10 cellular contexts compared by ENCODE assay signal in the genomic region with DNA sequence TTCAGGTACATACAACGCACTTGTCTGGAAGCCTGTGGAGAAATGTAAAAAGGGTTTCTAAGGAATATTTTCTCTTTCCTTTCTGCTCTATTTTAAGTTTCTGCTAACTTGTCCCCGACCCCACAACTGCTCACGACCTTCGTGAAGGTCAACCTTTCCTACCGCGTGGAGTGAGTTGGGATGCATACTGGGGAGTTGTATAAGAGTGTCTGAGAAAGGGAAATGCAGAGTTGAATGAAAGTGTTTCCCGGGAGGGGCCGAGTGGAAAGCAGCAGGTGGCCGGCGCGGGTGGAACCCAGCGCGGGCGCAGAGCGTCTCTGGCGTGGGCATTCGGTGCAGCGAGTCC. TPM values are rescaled to one million over a fixed set of nuclear protein-coding genes. Genes with fewer than 3 reads are reported as not detected.
DNase-seq lines count a peak whose midpoint lies in the region; ATAC-seq and TF ChIP-seq lines count a peak whose summit lies in the region.
"Had no signal": no experiment of that assay in that cellular context is flagged by ENCODE, and none has a peak within 500 bp of the region (broad histone marks: within the 10 kb centered on the region; RNA-seq: fewer than 3 reads in every experiment).

No MANE protein-coding gene starts in this region.

- H3K9ac ChIP-seq in duodenal mucosa (ENCODE audit: low read depth in 1 of 2, low read length in 2 of 2) (peak overlapping the region in 1 of 2 donors; percentile 25), muscle layer of colon (ENCODE audit: low read length) (no peak overlapping the region)

- H3K4me1 ChIP-seq in cardiac muscle cell (ENCODE audit: low read depth) (no peaks in the 10 kb centered on the region), duodenal mucosa (ENCODE audit: control insufficient read depth in 1 of 2, insufficient read depth in 2 of 2, low read length in 2 of 2) (peaks cover 0 to 10% of the 10 kb centered on the region in 2 donors), muscle layer of colon (ENCODE audit: insufficient read depth, low read length) (no peaks in the 10 kb centered on the region), urinary bladder (ENCODE audit: insufficient read depth) (no peaks in the 10 kb centered on the region)

- H3K4me3 ChIP-seq in cardiac muscle cell (peak overlapping the region; percentile 42), duodenal mucosa (ENCODE audit: low read depth in 1 of 2, low read length in 2 of 2) (peak overlapping the region; percentile 57 to 72), muscle layer of colon (ENCODE audit: low read depth in 1 of 2, low read length in 2 of 2) (peak overlapping the region; percentile 58 to 61), urinary bladder (ENCODE audit: low read depth, low read length) (peak overlapping the region; percentile 47)

- intact Hi-C loops in cardiac septum (cut with DNase I) = no loop called here

- H3K36me3 ChIP-seq in cardiac muscle cell = no peaks in the 10 kb centered on the region
- H3K36me3 ChIP-seq in duodenal mucosa (ENCODE audit: control insufficient read depth in 1 of 2, insufficient read depth in 2 of 2, low read length in 2 of 2) = no peaks in the 10 kb centered on the region
- no peaks in the 10 kb centered on the region for H3K36me3 ChIP-seq in muscle layer of colon (ENCODE audit: insufficient read depth, low read length)
- no peaks in the 10 kb centered on the region for H3K36me3 ChIP-seq in urinary bladder (ENCODE audit: insufficient read depth)

- ATAC-seq in HG02840 (IDR thresholded peaks at IDR 0.05; ENCODE audit: low FRiP score, unreplicated experiment) (no peak), GM19467 (IDR thresholded peaks at IDR 0.05; ENCODE audit: unreplicated experiment) (no peak)

- no peak overlapping the region for H3K27ac ChIP-seq in cardiac muscle cell
- no peak overlapping the region for H3K27ac ChIP-seq in duodenal mucosa (ENCODE audit: low read depth, low read length)
- no peak overlapping the region for H3K27ac ChIP-seq in muscle layer of colon (ENCODE audit: low read depth, low read length)
- H3K27ac ChIP-seq in urinary bladder (ENCODE audit: low read depth) = no peak overlapping the region

- DNase-seq in cardiac muscle cell (ENCODE audit: low read depth in 1 of 2, low spot score in 1 of 2) = no peak
- no peak for DNase-seq in cardiac septum (ENCODE audit: low spot score)
- no peak for DNase-seq in EL
- DNase-seq: activated effector memory CD4-positive, alpha-beta T cell treated with Interleukin-2 at 50 U/mL for 16 hours; NCI-H526 treated with DMSO at 0.1 percent for 48 hours had no signal

- H3K9me3 ChIP-seq in cardiac muscle cell (ENCODE audit: low read depth) (no peaks in the 10 kb centered on the region), duodenal mucosa (ENCODE audit: control insufficient read depth in 1 of 2, low read length in 2 of 2) (no peaks in the 10 kb centered on the region), muscle layer of colon (ENCODE audit: low read length) (no peaks in the 10 kb centered on the region)

- WGBS in urinary bladder = 7% methylated on average over 18 of the region's 18 CpGs

- no peak for TF ChIP-seq CTCF in cardiac muscle cell (IDR thresholded peaks at IDR 0.05; ENCODE audit: low read depth, low read length)

- H3K27me3 ChIP-seq in cardiac muscle cell (peaks cover 62% of the 10 kb centered on the region), duodenal mucosa (ENCODE audit: control insufficient read depth in 1 of 2, insufficient read depth in 2 of 2, low read length in 2 of 2) (peaks cover 17 to 28% of the 10 kb centered on the region in 2 donors), muscle layer of colon (ENCODE audit: control insufficient read depth in 1 of 2, insufficient read depth in 2 of 2, low read length in 2 of 2) (peaks cover 15 to 21% of the 10 kb centered on the region in 2 donors)

RNA-seq across cellular contexts. Expression of gene ACBD5, which starts 17.9 kb away (rescaled TPM):
- total RNA-seq in cardiac muscle cell (18.8 and 27.0 TPM in 2 replicates), cardiac septum (59.5 TPM), urinary bladder (24.9 TPM)
- polyA plus RNA-seq in cardiac muscle cell (17.8 and 26.1 TPM in 2 replicates), urinary bladder (12.7 TPM)
